ENCODE assay signal across 1 cellular context in the genomic region with DNA sequence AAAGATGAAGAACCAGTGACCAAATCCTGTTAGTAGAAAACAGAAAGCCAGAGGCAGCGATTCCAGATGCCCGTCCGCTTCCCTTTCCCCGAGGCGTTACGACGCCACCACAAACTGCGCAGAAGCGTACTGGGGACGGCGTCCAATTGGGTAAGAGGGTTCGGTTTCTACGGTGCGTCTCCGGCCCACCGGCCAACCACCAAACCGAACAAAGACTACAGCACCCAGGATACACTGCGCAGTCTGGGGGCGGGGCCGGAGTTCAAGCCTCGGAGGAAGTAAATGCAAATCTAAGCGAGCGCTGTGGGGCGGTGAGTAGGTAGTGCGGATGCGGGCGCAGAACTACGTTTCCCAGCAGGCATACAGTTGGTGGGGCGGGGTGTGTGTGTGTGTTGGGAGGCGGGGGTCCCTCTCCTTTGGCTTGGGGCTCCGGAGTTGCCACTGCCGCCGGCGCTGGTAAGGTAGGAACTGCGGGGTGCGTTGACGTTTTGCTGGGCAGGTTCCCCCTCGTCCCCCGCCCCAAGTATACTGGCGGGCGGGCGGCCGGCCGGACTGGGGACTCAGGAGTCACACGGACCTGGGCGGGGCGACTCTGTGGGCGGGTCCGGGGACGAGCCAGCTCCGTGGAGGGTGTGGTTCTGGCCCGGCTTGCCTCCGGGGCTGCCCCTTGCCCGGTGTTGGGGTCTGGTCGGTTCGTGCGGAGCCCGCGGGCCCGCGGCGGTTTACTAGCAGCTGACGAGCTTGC.
A peak's percentile ranks its signal among the peaks of the same experiment; 100 is the strongest.
TF ChIP-seq lines count a peak whose summit lies in the region.

A gene with protein sequence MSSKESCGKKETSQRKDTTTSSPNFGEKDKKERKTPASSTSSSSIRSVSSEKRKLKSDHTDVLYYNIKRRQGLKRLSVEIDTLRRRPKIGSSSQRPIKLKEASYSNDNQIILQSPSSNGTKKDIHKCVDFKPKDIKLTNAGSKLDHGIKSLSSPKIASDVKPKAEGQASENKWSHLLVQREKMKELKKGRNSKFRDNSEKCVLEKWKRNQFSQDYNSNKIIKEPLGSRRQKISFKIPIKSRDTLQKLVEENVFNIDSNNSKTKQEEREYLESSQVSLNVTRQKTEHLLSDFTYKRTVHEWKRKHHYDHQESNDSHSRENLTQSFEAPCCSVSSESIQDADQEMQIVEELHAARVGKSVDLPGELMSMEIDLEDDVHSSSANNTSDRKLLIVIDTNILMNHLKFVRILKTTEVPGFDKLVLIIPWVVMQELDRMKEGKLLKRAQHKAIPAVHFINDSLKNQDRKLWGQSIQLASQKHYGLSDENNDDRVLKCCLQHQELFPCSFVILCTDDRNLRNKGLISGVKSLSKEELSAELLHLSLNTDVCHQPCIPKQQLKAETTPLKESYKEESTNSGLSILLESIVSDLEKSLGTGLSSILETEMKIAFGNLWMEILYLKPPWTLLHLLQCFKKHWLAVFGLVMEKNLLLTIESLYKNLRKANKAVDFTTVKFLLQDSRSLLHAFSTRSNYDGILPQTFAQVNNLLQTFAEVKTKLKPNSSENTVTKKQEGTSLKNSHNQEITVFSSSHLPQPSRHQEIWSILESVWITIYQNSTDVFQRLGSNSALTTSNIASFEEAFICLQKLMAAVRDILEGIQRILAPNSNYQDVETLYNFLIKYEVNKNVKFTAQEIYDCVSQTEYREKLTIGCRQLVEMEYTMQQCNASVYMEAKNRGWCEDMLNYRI (plus strand): TSS at position 314 of the 745 bp plus-strand sequence. CDS start 3,675 bp downstream, outside the sequence.
TRMT1L (minus strand) TSS at position 100 of the 745 bp plus-strand sequence. CDS start 241 bp downstream, outside the sequence.

TF ChIP-seq in HepG2, 621 proteins besides CTCF, POLR2A, EP300 and RAD21 (continued from another document):
- TF ChIP-seq, protein P1, sequence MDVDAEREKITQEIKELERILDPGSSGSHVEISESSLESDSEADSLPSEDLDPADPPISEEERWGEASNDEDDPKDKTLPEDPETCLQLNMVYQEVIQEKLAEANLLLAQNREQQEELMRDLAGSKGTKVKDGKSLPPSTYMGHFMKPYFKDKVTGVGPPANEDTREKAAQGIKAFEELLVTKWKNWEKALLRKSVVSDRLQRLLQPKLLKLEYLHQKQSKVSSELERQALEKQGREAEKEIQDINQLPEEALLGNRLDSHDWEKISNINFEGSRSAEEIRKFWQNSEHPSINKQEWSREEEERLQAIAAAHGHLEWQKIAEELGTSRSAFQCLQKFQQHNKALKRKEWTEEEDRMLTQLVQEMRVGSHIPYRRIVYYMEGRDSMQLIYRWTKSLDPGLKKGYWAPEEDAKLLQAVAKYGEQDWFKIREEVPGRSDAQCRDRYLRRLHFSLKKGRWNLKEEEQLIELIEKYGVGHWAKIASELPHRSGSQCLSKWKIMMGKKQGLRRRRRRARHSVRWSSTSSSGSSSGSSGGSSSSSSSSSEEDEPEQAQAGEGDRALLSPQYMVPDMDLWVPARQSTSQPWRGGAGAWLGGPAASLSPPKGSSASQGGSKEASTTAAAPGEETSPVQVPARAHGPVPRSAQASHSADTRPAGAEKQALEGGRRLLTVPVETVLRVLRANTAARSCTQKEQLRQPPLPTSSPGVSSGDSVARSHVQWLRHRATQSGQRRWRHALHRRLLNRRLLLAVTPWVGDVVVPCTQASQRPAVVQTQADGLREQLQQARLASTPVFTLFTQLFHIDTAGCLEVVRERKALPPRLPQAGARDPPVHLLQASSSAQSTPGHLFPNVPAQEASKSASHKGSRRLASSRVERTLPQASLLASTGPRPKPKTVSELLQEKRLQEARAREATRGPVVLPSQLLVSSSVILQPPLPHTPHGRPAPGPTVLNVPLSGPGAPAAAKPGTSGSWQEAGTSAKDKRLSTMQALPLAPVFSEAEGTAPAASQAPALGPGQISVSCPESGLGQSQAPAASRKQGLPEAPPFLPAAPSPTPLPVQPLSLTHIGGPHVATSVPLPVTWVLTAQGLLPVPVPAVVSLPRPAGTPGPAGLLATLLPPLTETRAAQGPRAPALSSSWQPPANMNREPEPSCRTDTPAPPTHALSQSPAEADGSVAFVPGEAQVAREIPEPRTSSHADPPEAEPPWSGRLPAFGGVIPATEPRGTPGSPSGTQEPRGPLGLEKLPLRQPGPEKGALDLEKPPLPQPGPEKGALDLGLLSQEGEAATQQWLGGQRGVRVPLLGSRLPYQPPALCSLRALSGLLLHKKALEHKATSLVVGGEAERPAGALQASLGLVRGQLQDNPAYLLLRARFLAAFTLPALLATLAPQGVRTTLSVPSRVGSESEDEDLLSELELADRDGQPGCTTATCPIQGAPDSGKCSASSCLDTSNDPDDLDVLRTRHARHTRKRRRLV (CRISPR knock-in tag; IDR thresholded peaks at IDR 0.05): peak; percentile 92; the same call in 1 of the 2 replicates
- TF ChIP-seq, protein P2, sequence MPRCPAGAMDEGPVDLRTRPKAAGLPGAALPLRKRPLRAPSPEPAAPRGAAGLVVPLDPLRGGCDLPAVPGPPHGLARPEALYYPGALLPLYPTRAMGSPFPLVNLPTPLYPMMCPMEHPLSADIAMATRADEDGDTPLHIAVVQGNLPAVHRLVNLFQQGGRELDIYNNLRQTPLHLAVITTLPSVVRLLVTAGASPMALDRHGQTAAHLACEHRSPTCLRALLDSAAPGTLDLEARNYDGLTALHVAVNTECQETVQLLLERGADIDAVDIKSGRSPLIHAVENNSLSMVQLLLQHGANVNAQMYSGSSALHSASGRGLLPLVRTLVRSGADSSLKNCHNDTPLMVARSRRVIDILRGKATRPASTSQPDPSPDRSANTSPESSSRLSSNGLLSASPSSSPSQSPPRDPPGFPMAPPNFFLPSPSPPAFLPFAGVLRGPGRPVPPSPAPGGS (CRISPR knock-in tag; IDR thresholded peaks at IDR 0.05): 0 out of 2 replicates have a peak, but pooled peaks have one; percentile 26
